In genomic region chr3:197219627-197220026, GRCh38 we compare ENCODE assay signal across 17 cellular contexts.
DNase-seq lines count a peak whose midpoint lies in the region; ATAC-seq and TF ChIP-seq lines count a peak whose summit lies in the region.
"Had no signal": no experiment of that assay in that cellular context is flagged by ENCODE, and none has a peak within 500 bp of the region (broad histone marks: within the 10 kb centered on the region; RNA-seq: fewer than 3 reads in every experiment).

No MANE protein-coding gene starts in this region.

- H3K4me3 Mint-ChIP-seq in chondrocyte (ENCODE audit: unreplicated experiment), result no peak overlapping the region
- H3K4me3 Mint-ChIP-seq in activated CD8-positive, alpha-beta T cell treated with anti-CD3 and anti-CD28 coated beads for 36 hours, result no peak overlapping the region
- H3K4me3 Mint-ChIP-seq: CD4-positive, alpha-beta T cell had no signal

- no peak overlapping the region for H2BK15ac ChIP-seq in mesendoderm (replicated peaks; ENCODE audit: low read depth)

- no peaks in the 10 kb centered on the region for H3K27me3 ChIP-seq in mesendoderm (ENCODE audit: insufficient read depth, low read length, poor library complexity)

- no peak overlapping the region for H4K5ac ChIP-seq in mesendoderm (ENCODE audit: low read length)

- H3K18ac ChIP-seq in mesendoderm (ENCODE audit: low read length), result no peak overlapping the region

- H3K27ac Mint-ChIP-seq in chondrocyte (ENCODE audit: unreplicated experiment), result peak overlapping the region; percentile 22
- H3K27ac Mint-ChIP-seq in activated CD8-positive, alpha-beta T cell treated with anti-CD3 and anti-CD28 coated beads for 36 hours, result no peak overlapping the region
- H3K27ac Mint-ChIP-seq: CD4-positive, alpha-beta T cell had no signal

- peaks cover 77% of the 10 kb centered on the region for H3K4me1 Mint-ChIP-seq in chondrocyte (ENCODE audit: low read depth)
- peaks cover 20% of the 10 kb centered on the region for H3K4me1 Mint-ChIP-seq in activated CD8-positive, alpha-beta T cell treated with anti-CD3 and anti-CD28 coated beads for 36 hours (ENCODE audit: low read depth)

- H3K9ac ChIP-seq in mesendoderm (ENCODE audit: low read length), result no peak overlapping the region
- H3K9ac ChIP-seq: KMS-11 had no signal

- no peak for ATAC-seq in HG03097 (IDR thresholded peaks at IDR 0.05; ENCODE audit: low FRiP score, unreplicated experiment)
- ATAC-seq in activated CD8-positive, alpha-beta T cell treated with anti-CD3 and anti-CD28 coated beads for 36 hours, result no peak

- CTCF ChIA-PET in activated CD8-positive, alpha-beta T cell treated with anti-CD3 and anti-CD28 coated beads for 36 hours (lab: Charles Lee), result no interaction called here

- no peak overlapping the region for H2BK5ac ChIP-seq in mesendoderm (ENCODE audit: low read length)

- TF ChIP-seq CTCF in chondrocyte (IDR thresholded peaks at IDR 0.05), result no peak
- no peak for TF ChIP-seq CTCF in activated CD8-positive, alpha-beta T cell treated with anti-CD3 and anti-CD28 coated beads for 36 hours (IDR thresholded peaks at IDR 0.05)

- no peaks in the 10 kb centered on the region for H3K36me3 ChIP-seq in mesendoderm (ENCODE audit: control insufficient read depth, insufficient read depth, low read length)
- H3K36me3 ChIP-seq: HAP-1 had no signal

- no CpG with 5 or more reads among the region's 5 CpGs for WGBS in mesendoderm (ENCODE audit: extremely low coverage, insufficient coverage, low lambda C conversion rate)

- no peak overlapping the region for H3K4me3 ChIP-seq in mesendoderm (ENCODE audit: low read length)
- H3K4me3 ChIP-seq: HAP-1 had no signal

- peaks cover 2% of the 10 kb centered on the region for H3K79me1 ChIP-seq in mesendoderm (ENCODE audit: low read length)

- H2BK120ac ChIP-seq in mesendoderm (ENCODE audit: low read depth, low read length), result no peak overlapping the region

- no peak overlapping the region for H4K8ac ChIP-seq in mesendoderm (ENCODE audit: low read depth, low read length)

- H2AK5ac ChIP-seq in mesendoderm (ENCODE audit: low read length), result no peak overlapping the region

- peak; percentile 48 for DNase-seq in NCI-H524 treated with DMSO at 0.1 percent for 48 hours (lab: John Stamatoyannopoulos, UW)
- DNase-seq in chondrocyte (ENCODE audit: low spot score), result no peak
- peak; percentile 57 for DNase-seq in mesendoderm
- no peak for DNase-seq in caudate nucleus (lab: John Stamatoyannopoulos, UW)
- DNase-seq in activated CD8-positive, alpha-beta T cell treated with anti-CD3 and anti-CD28 coated beads for 36 hours, result no peak
- no peak for DNase-seq in NCI-H1048 (lab: John Stamatoyannopoulos, UW)
- DNase-seq: Calu3; CD4-positive, alpha-beta T cell; DMS53; NCI-H146; NCI-H2081 treated with DMSO at 0.1 percent for 48 hours; NCI-H510A treated with DMSO at 0.1 percent for 48 hours; NK-92 treated with Interleukin-12 subunit alpha and Interleukin-12 subunit beta, amount 100 ng/mL, for 24 hours; SHP77 treated with DMSO at 0.1 percent for 48 hours had no signal

- POLR2A ChIA-PET in activated CD8-positive, alpha-beta T cell treated with anti-CD3 and anti-CD28 coated beads for 36 hours (lab: Charles Lee), result interaction anchor here (0.6 kb wide), 1 partner anchor 12 kb away, joined by 4 read pairs; no protein-coding TSS in a partner anchor

- H3K36me3 Mint-ChIP-seq in chondrocyte (ENCODE audit: low read depth), result no peaks in the 10 kb centered on the region
- no peaks in the 10 kb centered on the region for H3K36me3 Mint-ChIP-seq in activated CD8-positive, alpha-beta T cell treated with anti-CD3 and anti-CD28 coated beads for 36 hours (ENCODE audit: low read depth)

- no peak overlapping the region for H3K4me2 ChIP-seq in mesendoderm (ENCODE audit: low read length)
- H3K4me2 ChIP-seq: KMS-11 had no signal

- no peak overlapping the region for H3K23ac ChIP-seq in mesendoderm (ENCODE audit: low read length)

- H3K27ac ChIP-seq in mesendoderm (ENCODE audit: low read depth, low read length), result no peak overlapping the region
- no peak overlapping the region for H3K27ac ChIP-seq in caudate nucleus (ENCODE audit: low read depth, low read length)
- H3K27ac ChIP-seq: KMS-11 had no signal

- peaks cover 8% of the 10 kb centered on the region for H3K79me2 ChIP-seq in mesendoderm (ENCODE audit: control insufficient read depth, insufficient read depth, low read length)

- no peaks in the 10 kb centered on the region for H3K9me3 Mint-ChIP-seq in chondrocyte (ENCODE audit: low read depth)
- H3K9me3 Mint-ChIP-seq in activated CD8-positive, alpha-beta T cell treated with anti-CD3 and anti-CD28 coated beads for 36 hours, result no peaks in the 10 kb centered on the region
- H3K9me3 Mint-ChIP-seq: CD4-positive, alpha-beta T cell had no signal

- no peaks in the 10 kb centered on the region for H3K4me1 ChIP-seq in mesendoderm (ENCODE audit: control insufficient read depth, low read depth, low read length)
- H3K4me1 ChIP-seq: HAP-1 had no signal

- intact Hi-C loops in activated CD8-positive, alpha-beta T cell treated with anti-CD3 and anti-CD28 coated beads for 36 hours (cut with micrococcal nuclease), result loop anchor here (10.0 kb wide), 1 partner anchor 245 kb away; no protein-coding TSS in a partner anchor

- no peaks in the 10 kb centered on the region for H3K27me3 Mint-ChIP-seq in chondrocyte (ENCODE audit: low read depth)
- H3K27me3 Mint-ChIP-seq in activated CD8-positive, alpha-beta T cell treated with anti-CD3 and anti-CD28 coated beads for 36 hours, result no peaks in the 10 kb centered on the region
- H3K27me3 Mint-ChIP-seq: CD4-positive, alpha-beta T cell had no signal

- H3K56ac ChIP-seq in mesendoderm (ENCODE audit: low read length), result no peak overlapping the region

- H3K4ac ChIP-seq in mesendoderm (ENCODE audit: low read depth, low read length), result no peak overlapping the region

Comparison
In these comparisons a context has a peak if more than half of its experiments do, and no peak if none do; other contexts are left out.
1. DNase-seq: peak in NCI-H524 treated with DMSO at 0.1 percent for 48 hours (single experiment) and mesendoderm (single experiment); none in chondrocyte (single experiment), caudate nucleus (0 of 61), activated CD8-positive, alpha-beta T cell treated with anti-CD3 and anti-CD28 coated beads for 36 hours (single experiment) and NCI-H1048 (single experiment).